ENCODE assay signal across 8 cellular contexts in the genomic region with DNA sequence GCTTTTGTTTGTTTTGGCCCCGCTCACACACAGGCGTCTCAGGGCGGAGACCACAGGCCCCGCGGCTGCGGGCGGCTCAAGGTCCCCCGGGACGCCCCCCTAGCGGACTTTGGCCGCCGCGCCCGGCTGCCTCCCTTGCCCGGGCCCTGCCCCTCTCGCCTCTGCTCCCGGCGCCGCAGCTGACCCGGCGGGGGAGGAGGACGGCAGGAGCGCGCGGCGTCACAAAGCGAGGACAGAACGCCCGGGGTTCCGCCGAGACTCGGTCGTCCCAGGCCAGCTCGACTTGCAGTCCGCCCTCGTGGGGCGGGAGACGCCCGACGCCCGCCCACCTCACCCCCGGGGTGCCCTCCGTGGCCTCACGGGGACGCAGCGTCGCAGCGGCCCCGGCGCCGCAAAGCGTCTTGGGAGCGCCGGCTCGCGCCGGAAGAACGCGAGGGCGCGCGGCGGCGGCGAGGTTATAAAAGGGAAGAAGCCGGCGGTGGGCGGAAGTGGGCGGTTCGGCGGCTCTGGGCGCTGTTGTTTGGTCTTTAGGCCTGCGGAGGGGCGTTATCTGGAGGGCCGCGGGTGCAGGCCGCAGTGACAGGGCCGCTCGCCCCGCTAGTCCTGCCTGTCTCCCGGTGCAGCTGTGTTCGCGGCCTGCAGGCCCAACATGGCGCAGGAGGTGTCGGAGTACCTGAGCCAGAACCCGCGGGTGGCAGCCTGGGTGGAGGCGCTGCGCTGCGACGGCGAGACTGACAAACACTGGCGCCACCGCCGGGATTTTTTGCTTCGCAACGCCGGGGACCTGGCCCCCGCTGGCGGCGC. TPM values are rescaled to one million over a fixed set of nuclear protein-coding genes. Genes with fewer than 3 reads are reported as not detected.
DNase-seq lines count a peak whose midpoint lies in the region; ATAC-seq and TF ChIP-seq lines count a peak whose summit lies in the region.

A gene with protein sequence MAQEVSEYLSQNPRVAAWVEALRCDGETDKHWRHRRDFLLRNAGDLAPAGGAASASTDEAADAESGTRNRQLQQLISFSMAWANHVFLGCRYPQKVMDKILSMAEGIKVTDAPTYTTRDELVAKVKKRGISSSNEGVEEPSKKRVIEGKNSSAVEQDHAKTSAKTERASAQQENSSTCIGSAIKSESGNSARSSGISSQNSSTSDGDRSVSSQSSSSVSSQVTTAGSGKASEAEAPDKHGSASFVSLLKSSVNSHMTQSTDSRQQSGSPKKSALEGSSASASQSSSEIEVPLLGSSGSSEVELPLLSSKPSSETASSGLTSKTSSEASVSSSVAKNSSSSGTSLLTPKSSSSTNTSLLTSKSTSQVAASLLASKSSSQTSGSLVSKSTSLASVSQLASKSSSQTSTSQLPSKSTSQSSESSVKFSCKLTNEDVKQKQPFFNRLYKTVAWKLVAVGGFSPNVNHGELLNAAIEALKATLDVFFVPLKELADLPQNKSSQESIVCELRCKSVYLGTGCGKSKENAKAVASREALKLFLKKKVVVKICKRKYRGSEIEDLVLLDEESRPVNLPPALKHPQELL (plus strand): TSS at position 488 of the 804 bp plus-strand sequence. CDS start 162 bp downstream, at position 650.

- intact Hi-C loops in activated CD4-positive, alpha-beta T cell treated with anti-CD3 and anti-CD28 coated beads, Interleukin-2, amount 10 ng/mL, durations not matched to agents 24 days and 14 days (cut with micrococcal nuclease): loop anchor here (1.0 to 10.0 kb wide), 7 partner anchors 36 to 1203 kb away; a partner anchor contains a TSS
- intact Hi-C loops in colonic mucosa (cut with DNase I): no loop called here
- intact Hi-C loops in left colon (cut with DNase I, micrococcal nuclease): no loop called here

- no peaks in the 10 kb centered on the region for H3K9me3 ChIP-seq in colonic mucosa

- peak; percentile 80 for ATAC-seq in GM19351 (IDR thresholded peaks at IDR 0.05; ENCODE audit: unreplicated experiment)
- ATAC-seq in HG03520 (IDR thresholded peaks at IDR 0.05; ENCODE audit: unreplicated experiment): peak; percentile 81
- ATAC-seq in left colon: peak; percentile 82

- peaks cover 14% of the 10 kb centered on the region for H3K4me1 ChIP-seq in colonic mucosa

- TF ChIP-seq CTCF in C4-2B (conservative IDR thresholded peaks at IDR 0.05) (peak; percentile 13; the same call in 1 of the 2 replicates), colonic mucosa (IDR thresholded peaks at IDR 0.05) (no peak)

- peak within 1 kb of the TSS; percentile 96 for H3K4me3 Mint-ChIP-seq in activated CD4-positive, alpha-beta T cell treated with anti-CD3 and anti-CD28 coated beads, Interleukin-2, amount 10 ng/mL, durations not matched to agents 24 days and 14 days

- peaks cover 37% of the 10 kb centered on the region for H3K36me3 Mint-ChIP-seq in activated CD4-positive, alpha-beta T cell treated with anti-CD3 and anti-CD28 coated beads, Interleukin-2, amount 10 ng/mL, durations not matched to agents 24 days and 14 days (ENCODE audit: low read depth)

- H3K27ac ChIP-seq in C4-2B (peak within 1 kb of the TSS; percentile 88), colonic mucosa (peak within 1 kb of the TSS; percentile 94)

- H3K27me3 Mint-ChIP-seq in activated CD4-positive, alpha-beta T cell treated with anti-CD3 and anti-CD28 coated beads, Interleukin-2, amount 10 ng/mL, durations not matched to agents 24 days and 14 days: no peaks in the 10 kb centered on the region

- peak within 1 kb of the TSS; percentile 95 for H3K27ac Mint-ChIP-seq in activated CD4-positive, alpha-beta T cell treated with anti-CD3 and anti-CD28 coated beads, Interleukin-2, amount 10 ng/mL, durations not matched to agents 24 days and 14 days

- H3K36me3 ChIP-seq in colonic mucosa: peaks cover 13% of the 10 kb centered on the region

- H3K9me3 Mint-ChIP-seq in activated CD4-positive, alpha-beta T cell treated with anti-CD3 and anti-CD28 coated beads, Interleukin-2, amount 10 ng/mL, durations not matched to agents 24 days and 14 days: no peaks in the 10 kb centered on the region

- peaks cover 34% of the 10 kb centered on the region for H3K4me1 Mint-ChIP-seq in activated CD4-positive, alpha-beta T cell treated with anti-CD3 and anti-CD28 coated beads, Interleukin-2, amount 10 ng/mL, durations not matched to agents 24 days and 14 days

- peak within 1 kb of the TSS; percentile 95 to 99 for H3K9ac ChIP-seq in colonic mucosa (ENCODE audit: low read depth in 2 of 2, low read length in 2 of 2)

- H3K4me3 ChIP-seq in colonic mucosa: peak within 1 kb of the TSS; percentile 72

- no peaks in the 10 kb centered on the region for H3K27me3 ChIP-seq in colonic mucosa

- DNase-seq in NCI-H526 treated with DMSO at 0.1 percent for 48 hours (lab: John Stamatoyannopoulos, UW) (peak; percentile 70), colonic mucosa (peak; percentile 93), left colon (peak; percentile 94 to 95)
- peak; percentile 98 for DNase-seq in activated CD4-positive, alpha-beta T cell treated with anti-CD3 and anti-CD28 coated beads, Interleukin-2, amount 10 ng/mL, durations not matched to agents 24 days and 14 days
- DNase-seq in stimulated activated CD4-positive, alpha-beta T cell treated with anti-CD3 and anti-CD28 coated beads, Interleukin-1b, Interleukin-23, amount 100 ng/mL, for 48 hours: peak; percentile 91

RNA-seq across cellular contexts. Expression of the gene that starts here (rescaled TPM):
- total RNA-seq in activated CD4-positive, alpha-beta T cell treated with anti-CD3 and anti-CD28 coated beads, Interleukin-2, amount 10 ng/mL, durations not matched to agents 24 days and 14 days: 22.7 and 23.1 TPM in 2 replicates
- total RNA-seq in colonic mucosa: 10 to 100 TPM; 17.5 to 23.5 TPM
- 10 to 100 TPM; 13.7 to 23.1 TPM for total RNA-seq in left colon

Comparison
In these comparisons a context has a peak if more than half of its experiments do, and no peak if none do; other contexts are left out.
1. Peak in every context shown above with its lines: DNase-seq, ATAC-seq, H3K4me3 ChIP-seq and H3K27ac ChIP-seq.